1 cellular context compared by ENCODE assay signal in genomic region chr3:119794401-119794800, GRCh38.
TF ChIP-seq lines count a peak whose summit lies in the region.

No MANE protein-coding gene starts in this region.

TF ChIP-seq in H1, 55 proteins besides CTCF, POLR2A, EP300 and RAD21:
- TF ChIP-seq TAF7 (optimal IDR thresholded peaks at IDR 0.05; ENCODE audit: borderline replicate concordance, low read depth, low read length) (no peak), POU5F1 (IDR thresholded peaks at IDR 0.05; ENCODE audit: low read depth, low read length) (no peak), TBP (IDR thresholded peaks at IDR 0.05; ENCODE audit: low read depth, low read length) (no peak), POLR2AphosphoS5 (IDR thresholded peaks at IDR 0.05; ENCODE audit: low read depth, low read length) (no peak), SIX5 (IDR thresholded peaks at IDR 0.05; ENCODE audit: low read depth, low read length) (no peak), ATF3 (IDR thresholded peaks at IDR 0.05; ENCODE audit: insufficient read depth, low read depth, low read length) (no peak), SP4 (IDR thresholded peaks at IDR 0.05; ENCODE audit: low read length) (no peak), TEAD4 (IDR thresholded peaks at IDR 0.05; ENCODE audit: low read depth, low read length) (no peak), CBX5 (IDR thresholded peaks at IDR 0.05; ENCODE audit: low read depth, low read length) (no peak), EZH2 (IDR thresholded peaks at IDR 0.05; ENCODE audit: low read depth, low read length, severe bottlenecking) (no peak), HDAC2 (IDR thresholded peaks at IDR 0.05; ENCODE audit: borderline replicate concordance in 1 of 2, low read depth in 2 of 2, low read length in 2 of 2) (no peak), SAP30 (IDR thresholded peaks at IDR 0.05; ENCODE audit: insufficient read depth, insufficient replicate concordance, low read length) (no peak)
